1 cellular context compared by ENCODE assay signal in the genomic region with DNA sequence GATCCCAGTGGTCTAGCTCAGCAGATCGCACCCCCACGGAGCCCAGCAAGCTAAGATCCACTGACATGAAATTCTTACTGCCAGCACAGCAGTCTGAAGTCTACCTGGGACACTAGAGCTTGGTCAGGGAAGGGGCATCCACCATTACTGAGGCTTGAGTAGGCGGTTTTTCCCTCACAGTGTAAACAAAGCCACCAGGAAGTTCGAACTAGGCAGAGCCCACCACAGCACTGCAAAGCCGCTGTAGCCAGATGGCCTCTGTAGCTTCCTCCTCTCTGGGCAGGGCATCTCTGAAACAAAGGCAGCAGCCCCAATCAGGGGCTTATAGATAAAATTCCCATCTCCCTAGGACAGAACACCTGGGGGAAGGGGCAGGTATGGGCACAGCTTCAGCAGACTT.
TF ChIP-seq lines count a peak whose summit lies in the region.

No MANE protein-coding gene starts in this region.

TF ChIP-seq in H1, 55 proteins besides CTCF, POLR2A, EP300 and RAD21:
- no peak for TF ChIP-seq SAP30 (IDR thresholded peaks at IDR 0.05; ENCODE audit: insufficient read depth, insufficient replicate concordance, low read length)
- TF ChIP-seq SIRT6 (IDR thresholded peaks at IDR 0.05; ENCODE audit: low read length): no peak
- no peak for TF ChIP-seq TCF12 (IDR thresholded peaks at IDR 0.05; ENCODE audit: low read depth, low read length)
- TF ChIP-seq, protein P1, sequence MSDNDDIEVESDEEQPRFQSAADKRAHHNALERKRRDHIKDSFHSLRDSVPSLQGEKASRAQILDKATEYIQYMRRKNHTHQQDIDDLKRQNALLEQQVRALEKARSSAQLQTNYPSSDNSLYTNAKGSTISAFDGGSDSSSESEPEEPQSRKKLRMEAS (IDR thresholded peaks at IDR 0.05): no peak
- TF ChIP-seq, protein P2, sequence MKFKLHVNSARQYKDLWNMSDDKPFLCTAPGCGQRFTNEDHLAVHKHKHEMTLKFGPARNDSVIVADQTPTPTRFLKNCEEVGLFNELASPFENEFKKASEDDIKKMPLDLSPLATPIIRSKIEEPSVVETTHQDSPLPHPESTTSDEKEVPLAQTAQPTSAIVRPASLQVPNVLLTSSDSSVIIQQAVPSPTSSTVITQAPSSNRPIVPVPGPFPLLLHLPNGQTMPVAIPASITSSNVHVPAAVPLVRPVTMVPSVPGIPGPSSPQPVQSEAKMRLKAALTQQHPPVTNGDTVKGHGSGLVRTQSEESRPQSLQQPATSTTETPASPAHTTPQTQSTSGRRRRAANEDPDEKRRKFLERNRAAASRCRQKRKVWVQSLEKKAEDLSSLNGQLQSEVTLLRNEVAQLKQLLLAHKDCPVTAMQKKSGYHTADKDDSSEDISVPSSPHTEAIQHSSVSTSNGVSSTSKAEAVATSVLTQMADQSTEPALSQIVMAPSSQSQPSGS (IDR thresholded peaks at IDR 0.05; ENCODE audit: low read length): no peak
- no peak for TF ChIP-seq ASH2L (IDR thresholded peaks at IDR 0.05; ENCODE audit: low read length)
- TF ChIP-seq BRCA1 (IDR thresholded peaks at IDR 0.05; ENCODE audit: low read depth, low read length): no peak
- no peak for TF ChIP-seq TBP (IDR thresholded peaks at IDR 0.05; ENCODE audit: low read depth, low read length)
- TF ChIP-seq KDM5A (IDR thresholded peaks at IDR 0.05; ENCODE audit: low read length): no peak
- no peak for TF ChIP-seq TEAD4 (IDR thresholded peaks at IDR 0.05; ENCODE audit: low read depth, low read length)
- TF ChIP-seq EGR1 (IDR thresholded peaks at IDR 0.05; ENCODE audit: borderline replicate concordance, low read depth, low read length): no peak
TF ChIP-seq in H1: peak in this region for 0.
